Comparison of ENCODE assay signal across 15 cellular contexts in the genomic region with DNA sequence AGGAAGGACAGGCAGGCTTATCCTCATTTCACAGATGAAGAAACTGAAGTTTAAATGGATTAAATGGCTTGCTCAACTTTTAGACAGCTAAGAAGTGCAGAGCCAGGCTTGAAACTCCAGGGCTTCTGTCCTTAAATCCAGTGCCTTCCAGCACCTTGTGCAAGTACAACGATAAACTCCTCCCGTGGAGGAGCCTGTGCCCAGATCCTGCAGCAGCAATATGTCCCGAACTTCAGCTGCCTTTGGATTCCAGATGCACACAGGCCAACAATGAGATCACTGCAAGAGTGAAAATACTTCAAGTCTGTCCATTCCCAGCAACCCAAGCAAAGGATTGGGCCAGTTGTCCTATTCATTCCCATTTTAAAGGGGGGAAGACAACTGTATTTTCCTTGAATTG.
DNase-seq lines count a peak whose midpoint lies in the region; ATAC-seq and TF ChIP-seq lines count a peak whose summit lies in the region.
"Had no signal": no experiment of that assay in that cellular context is flagged by ENCODE, and none has a peak within 500 bp of the region (broad histone marks: within the 10 kb centered on the region; RNA-seq: fewer than 3 reads in every experiment).

No MANE protein-coding gene starts in this region.

- H3K27ac ChIP-seq in right atrium auricular region (no peak overlapping the region), heart left ventricle (no peak overlapping the region), right cardiac atrium (ENCODE audit: low read length) (no peak overlapping the region), Peyer's patch (no peak overlapping the region)

- no peaks in the 10 kb centered on the region for H3K27me3 Mint-ChIP-seq in activated T-cell treated with anti-CD3 and anti-CD28 coated beads, Interleukin-2, amount 50 U/mL, for 4 hours (ENCODE audit: low read depth)
- H3K27me3 Mint-ChIP-seq: CD4-positive, CD25-positive, alpha-beta regulatory T cell had no signal

- DNase-seq in Right ventricle myocardium superior (no peak), right atrium auricular region (ENCODE audit: low spot score) (no peak), heart left ventricle (peak in 1 of 5 donors; percentile 35), right cardiac atrium (peak; percentile 37 to 75 (median 60)), mucosa of gallbladder (ENCODE audit: low spot score) (no peak), Peyer's patch (no peak)
- DNase-seq in activated T-cell treated with anti-CD3 and anti-CD28 coated beads, Interleukin-2, amount 50 U/mL, for 4 hours, result no peak
- DNase-seq: ACHN; CD4-positive, CD25-positive, alpha-beta regulatory T cell; DMS79; GOT3; H9 had no signal

- H3K27me3 ChIP-seq in right atrium auricular region (no peaks in the 10 kb centered on the region), heart left ventricle (no peaks in the 10 kb centered on the region), right cardiac atrium (ENCODE audit: control insufficient read depth, insufficient read depth) (no peaks in the 10 kb centered on the region), Peyer's patch (no peaks in the 10 kb centered on the region)
- H3K27me3 ChIP-seq: BLaER1 treated with 17β-estradiol and CSF1 and Interleukin-3, amounts not matched to agents 10 nM and 100 nM had no signal

- no peak overlapping the region for H3K4me3 Mint-ChIP-seq in activated T-cell treated with anti-CD3 and anti-CD28 coated beads, Interleukin-2, amount 50 U/mL, for 4 hours
- H3K4me3 Mint-ChIP-seq: CD4-positive, CD25-positive, alpha-beta regulatory T cell; H9 had no signal

- no peak overlapping the region for H3K4me3 ChIP-seq in right atrium auricular region
- H3K4me3 ChIP-seq in heart left ventricle, result no peak overlapping the region
- H3K4me3 ChIP-seq in right cardiac atrium (ENCODE audit: low read length), result no peak overlapping the region
- H3K4me3 ChIP-seq in Peyer's patch, result no peak overlapping the region
- H3K4me3 ChIP-seq: BLaER1 treated with 17β-estradiol and CSF1 and Interleukin-3, amounts not matched to agents 10 nM and 100 nM; GM12878 had no signal

- peak; percentile 88 for ATAC-seq in Right ventricle myocardium superior (ENCODE audit: poor library complexity)
- ATAC-seq in heart left ventricle, result peak in 3 of 4 donors; percentile 13 to 63 (median 36)
- ATAC-seq in right cardiac atrium, result peak; percentile 67 to 87
- ATAC-seq in activated T-cell treated with anti-CD3 and anti-CD28 coated beads, Interleukin-2, amount 50 U/mL, for 4 hours, result no peak
- ATAC-seq in HG03457 (IDR thresholded peaks at IDR 0.05; ENCODE audit: unreplicated experiment), result no peak
- ATAC-seq: GM12878 had no signal

- no peaks in the 10 kb centered on the region for H3K4me1 Mint-ChIP-seq in activated T-cell treated with anti-CD3 and anti-CD28 coated beads, Interleukin-2, amount 50 U/mL, for 4 hours (ENCODE audit: low read depth)
- H3K4me1 Mint-ChIP-seq: CD4-positive, CD25-positive, alpha-beta regulatory T cell had no signal

- H3K36me3 ChIP-seq in right atrium auricular region, result peaks cover 14% of the 10 kb centered on the region
- peaks cover 0 to 32% (median 18%) of the 10 kb centered on the region in 9 donors for H3K36me3 ChIP-seq in heart left ventricle
- H3K36me3 ChIP-seq in Peyer's patch, result peaks cover 0 to 22% (median 0%) of the 10 kb centered on the region in 3 donors

- H3K9me3 ChIP-seq in right atrium auricular region (no peaks in the 10 kb centered on the region), heart left ventricle (no peaks in the 10 kb centered on the region), right cardiac atrium (ENCODE audit: control insufficient read depth, low read length) (no peaks in the 10 kb centered on the region), Peyer's patch (no peaks in the 10 kb centered on the region)

- H3K4me1 ChIP-seq in right atrium auricular region (no peaks in the 10 kb centered on the region), heart left ventricle (peaks cover 0 to 4% (median 0%) of the 10 kb centered on the region in 12 donors), right cardiac atrium (ENCODE audit: control insufficient read depth, insufficient read depth, low read length) (no peaks in the 10 kb centered on the region), Peyer's patch (no peaks in the 10 kb centered on the region)

- intact Hi-C loops in Right ventricle myocardium superior (cut with DNase I), result no loop called here
- intact Hi-C loops in heart left ventricle (cut with DNase I), result no loop called here
- intact Hi-C loops in right cardiac atrium (cut with DNase I), result loop anchor here in 1 of 4 donors (10.0 kb wide), 1 partner anchor 409 kb away; no protein-coding TSS in a partner anchor

- TF ChIP-seq POLR2A in heart left ventricle (IDR thresholded peaks at IDR 0.05), result no peak
- no peak for TF ChIP-seq POLR2A in Peyer's patch (IDR thresholded peaks at IDR 0.05)

- no peaks in the 10 kb centered on the region for H3K9me3 Mint-ChIP-seq in activated T-cell treated with anti-CD3 and anti-CD28 coated beads, Interleukin-2, amount 50 U/mL, for 4 hours
- H3K9me3 Mint-ChIP-seq: H9 had no signal

- WGBS in heart left ventricle, 4 donors, result 61 to 78% (median 73%) methylated on average over 2 to 3 of the region's 3 CpGs
- 66% methylated on average over 3 of the region's 3 CpGs for WGBS in right cardiac atrium

- no peak for TF ChIP-seq CTCF in right atrium auricular region (IDR thresholded peaks at IDR 0.05)
- TF ChIP-seq CTCF in heart left ventricle (IDR thresholded peaks at IDR 0.05), result no peak
- TF ChIP-seq CTCF in Peyer's patch (IDR thresholded peaks at IDR 0.05), result no peak

- H3K36me3 Mint-ChIP-seq in activated T-cell treated with anti-CD3 and anti-CD28 coated beads, Interleukin-2, amount 50 U/mL, for 4 hours (ENCODE audit: insufficient read depth), result peaks cover 33% of the 10 kb centered on the region

Comparison
In these comparisons a context has a peak if more than half of its experiments do, and no peak if none do; other contexts are left out.
1. DNase-seq: peak in right cardiac atrium (3 of 3); none in Right ventricle myocardium superior (single experiment), right atrium auricular region (single experiment), mucosa of gallbladder (single experiment), activated T-cell treated with anti-CD3 and anti-CD28 coated beads, Interleukin-2, amount 50 U/mL, for 4 hours (single experiment) and Peyer's patch (0 of 3).
2. ATAC-seq: peak in Right ventricle myocardium superior (single experiment), heart left ventricle (3 of 4) and right cardiac atrium (2 of 2); none in activated T-cell treated with anti-CD3 and anti-CD28 coated beads, Interleukin-2, amount 50 U/mL, for 4 hours (0 of 2) and HG03457 (single experiment).